In the genomic region with DNA sequence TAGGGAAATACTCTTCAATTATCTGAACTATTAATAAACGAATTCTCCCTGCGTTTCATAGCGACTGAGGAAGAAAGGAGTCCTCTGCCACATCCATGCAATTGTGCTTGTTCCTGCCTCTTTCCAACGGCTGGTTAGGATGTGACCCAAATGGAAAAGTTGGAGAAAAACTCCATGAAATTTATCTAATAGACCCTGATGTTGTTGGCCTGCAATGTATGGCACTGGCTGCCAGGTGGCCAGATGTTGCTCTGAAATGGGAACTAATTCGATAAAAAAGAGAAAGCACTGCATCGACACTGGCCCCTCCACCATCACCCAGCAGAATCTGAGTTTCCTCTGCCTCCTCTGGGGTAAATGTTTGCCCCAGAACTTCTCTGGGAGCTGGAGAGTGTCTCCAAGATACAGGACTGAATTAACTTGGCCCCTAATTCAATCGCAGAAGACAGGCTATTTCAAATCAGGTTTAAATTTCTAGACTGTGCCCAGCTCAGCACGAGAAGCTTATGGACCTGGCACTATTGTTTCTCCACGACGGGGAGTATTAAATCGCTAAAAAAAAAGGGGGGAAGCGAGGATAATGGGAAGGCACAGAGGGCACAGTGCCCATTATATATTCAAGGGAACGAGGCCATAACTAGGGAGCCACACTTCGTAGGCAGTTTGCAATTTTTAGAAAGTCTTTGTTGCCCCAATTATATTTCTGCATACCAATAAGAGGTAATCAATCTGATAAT, we compare ENCODE assay signal across 21 cellular contexts.
"Had no signal": no experiment of that assay in that cellular context is flagged by ENCODE, and none has a peak within 500 bp of the region (broad histone marks: within the 10 kb centered on the region; RNA-seq: fewer than 3 reads in every experiment).

No MANE protein-coding gene starts in this region.

- DNase-seq: activated CD4-positive, alpha-beta T cell treated with anti-CD3 and anti-CD28 coated beads for 1 hour; activated CD4-positive, alpha-beta T cell treated with anti-CD3 and anti-CD28 coated beads, Interleukin-2, amount 50 U/mL, for 1 hour; activated CD8-positive, alpha-beta T cell treated with anti-CD3 and anti-CD28 coated beads, Interleukin-2, amount 10 ng/mL, durations not matched to agents 7 days and 5 days; activated gamma-delta T cell; activated naive CD4-positive, alpha-beta T cell treated with anti-CD3 and anti-CD28 coated beads, Interleukin-2, amount 50 U/mL, for 16 hours; activated naive CD8-positive, alpha-beta T cell treated with anti-CD3 and anti-CD28 coated beads, Interleukin-2, amount 50 U/mL, for 24 hours; aorta; central memory CD4-positive, alpha-beta T cell; heart left ventricle; left cardiac atrium; midbrain; natural killer cell; pancreas; right cardiac atrium; stimulated activated CD4-positive, alpha-beta T cell treated with anti-CD3 and anti-CD28 coated beads, Interleukin-4, amount 100 ng/mL, for 4 hours; tibial artery had no signal

- ATAC-seq: activated CD8-positive, alpha-beta T cell treated with anti-CD3 and anti-CD28 coated beads, Interleukin-2, amount 10 ng/mL, durations not matched to agents 7 days and 5 days; activated naive CD8-positive, alpha-beta T cell treated with anti-CD3 and anti-CD28 coated beads, Interleukin-2, amount 50 U/mL, for 24 hours; heart left ventricle; left cardiac atrium; natural killer cell; pancreas; right cardiac atrium had no signal

- H3K27ac Mint-ChIP-seq: activated CD8-positive, alpha-beta T cell treated with anti-CD3 and anti-CD28 coated beads, Interleukin-2, amount 10 ng/mL, durations not matched to agents 7 days and 5 days; activated naive CD8-positive, alpha-beta T cell treated with anti-CD3 and anti-CD28 coated beads, Interleukin-2, amount 50 U/mL, for 24 hours; activated T-helper 1 cell treated with anti-CD3 and anti-CD28 coated beads, Interleukin-12 subunit alpha, Interleukin-12 subunit beta, Interleukin-2, Interleukin-4 antibody, amounts not matched to agents 30 ng/mL and 10 ng/mL and 1 ng/mL, durations not matched to agents 14 hours and 24 hours and 36 hours; natural killer cell; stimulated activated naive CD8-positive, alpha-beta T cell treated with anti-CD3 and anti-CD28 coated beads, Interleukin-15, Interleukin-2, amounts not matched to agents 100 ng/mL and 50 ng/mL, for 24 hours had no signal

- H3K27me3 Mint-ChIP-seq: activated naive CD8-positive, alpha-beta T cell treated with anti-CD3 and anti-CD28 coated beads, Interleukin-2, amount 50 U/mL, for 24 hours; stimulated activated naive CD8-positive, alpha-beta T cell treated with anti-CD3 and anti-CD28 coated beads, Interleukin-15, Interleukin-2, amounts not matched to agents 100 ng/mL and 50 ng/mL, for 24 hours had no signal

- H3K9me3 ChIP-seq: heart left ventricle, pancreas, tibial artery had no signal

- H3K9me3 Mint-ChIP-seq: activated naive CD8-positive, alpha-beta T cell treated with anti-CD3 and anti-CD28 coated beads, Interleukin-2, amount 50 U/mL, for 24 hours; activated T-helper 1 cell treated with anti-CD3 and anti-CD28 coated beads, Interleukin-12 subunit alpha, Interleukin-12 subunit beta, Interleukin-2, Interleukin-4 antibody, amounts not matched to agents 30 ng/mL and 10 ng/mL and 1 ng/mL, durations not matched to agents 14 hours and 24 hours and 36 hours; natural killer cell; stimulated activated naive CD8-positive, alpha-beta T cell treated with anti-CD3 and anti-CD28 coated beads, Interleukin-15, Interleukin-2, amounts not matched to agents 100 ng/mL and 50 ng/mL, for 24 hours had no signal

- H3K4me1 ChIP-seq: heart left ventricle, pancreas, tibial artery had no signal

- H3K36me3 ChIP-seq: pancreas, tibial artery had no signal

- H3K4me3 ChIP-seq: coronary artery, heart left ventricle, pancreas, tibial artery had no signal

- H3K27me3 ChIP-seq: heart left ventricle, pancreas, tibial artery had no signal

- H3K4me1 Mint-ChIP-seq: activated naive CD8-positive, alpha-beta T cell treated with anti-CD3 and anti-CD28 coated beads, Interleukin-2, amount 50 U/mL, for 24 hours; natural killer cell had no signal

- H3K27ac ChIP-seq: coronary artery, epithelial cell of prostate, heart left ventricle, pancreas, tibial artery, VCaP had no signal

- H3K4me3 Mint-ChIP-seq: activated CD8-positive, alpha-beta T cell treated with anti-CD3 and anti-CD28 coated beads, Interleukin-2, amount 10 ng/mL, durations not matched to agents 7 days and 5 days; activated naive CD8-positive, alpha-beta T cell treated with anti-CD3 and anti-CD28 coated beads, Interleukin-2, amount 50 U/mL, for 24 hours; activated T-helper 1 cell treated with anti-CD3 and anti-CD28 coated beads, Interleukin-12 subunit alpha, Interleukin-12 subunit beta, Interleukin-2, Interleukin-4 antibody, amounts not matched to agents 30 ng/mL and 10 ng/mL and 1 ng/mL, durations not matched to agents 14 hours and 24 hours and 36 hours; natural killer cell; stimulated activated naive CD8-positive, alpha-beta T cell treated with anti-CD3 and anti-CD28 coated beads, Interleukin-15, Interleukin-2, amounts not matched to agents 100 ng/mL and 50 ng/mL, for 24 hours had no signal
